Comparison of ENCODE assay signal across 1 cellular context in genomic region chr22:21567456-21568206, GRCh38.
TF ChIP-seq lines count a peak whose summit lies in the region.

TSS of gene UBE2L3 (plus strand) at chr22:21567714. CDS start at chr22:21567745, 31 bp downstream.

TF ChIP-seq in K562, 482 proteins besides CTCF, POLR2A, EP300 and RAD21 (continued from another document and continues in another):
- TF ChIP-seq ELK3 (CRISPR knock-in tag; IDR thresholded peaks at IDR 0.05) (peak; percentile 1; the same call in 1 of the 2 replicates), PCBP1 (IDR thresholded peaks at IDR 0.05; ENCODE audit: low read depth, low read length, poor library complexity, severe bottlenecking) (no peak), MED1 (CRISPR knock-in tag; IDR thresholded peaks at IDR 0.05; ENCODE audit: borderline replicate concordance) (no peak), ZNF134 (CRISPR knock-in tag; conservative IDR thresholded peaks at IDR 0.05) (no peak; the same call in none of the 2 replicates), SNAPC5 (CRISPR knock-in tag; IDR thresholded peaks at IDR 0.05) (no peak), SRSF1 (IDR thresholded peaks at IDR 0.05; ENCODE audit: low read depth, low read length) (0 out of 2 replicates have a peak, but pooled peaks have one; percentile 95), DACH1 (IDR thresholded peaks at IDR 0.05; ENCODE audit: partially characterized antibody) (no peak), ZFP36 (IDR thresholded peaks at IDR 0.05; ENCODE audit: low read depth, low read length, partially characterized antibody) (no peak), ZNF431 (CRISPR knock-in tag; IDR thresholded peaks at IDR 0.05) (no peak), THRAP3 (IDR thresholded peaks at IDR 0.05; ENCODE audit: borderline replicate concordance) (no peak), ZNF263 (CRISPR knock-in tag; IDR thresholded peaks at IDR 0.05; ENCODE audit: borderline replicate concordance) (no peak), HMG20B (CRISPR knock-in tag; IDR thresholded peaks at IDR 0.05) (no peak), IRF1 (CRISPR knock-in tag; IDR thresholded peaks at IDR 0.05; ENCODE audit: borderline replicate concordance) (no peak), ILF3 (IDR thresholded peaks at IDR 0.05; ENCODE audit: borderline replicate concordance) (no peak), HOMEZ (CRISPR knock-in tag; IDR thresholded peaks at IDR 0.05) (peak; percentile 88), EGR1 (conservative IDR thresholded peaks at IDR 0.05) (no peak), KLF10 (CRISPR knock-in tag; IDR thresholded peaks at IDR 0.05) (no peak), ZNF668 (CRISPR knock-in tag; IDR thresholded peaks at IDR 0.05) (no peak), RCOR1 (IDR thresholded peaks at IDR 0.05; ENCODE audit: borderline replicate concordance in 1 of 2, low read depth in 2 of 2, low read length in 2 of 2) (peak; percentile 57 to 99), BRF2 (IDR thresholded peaks at IDR 0.05; ENCODE audit: borderline replicate concordance, insufficient read depth, insufficient read length) (no peak), ZNF143 (CRISPR knock-in tag; IDR thresholded peaks at IDR 0.05) (no peak), CHCHD3 (CRISPR knock-in tag; IDR thresholded peaks at IDR 0.05) (no peak), ZNF707 (CRISPR knock-in tag; conservative IDR thresholded peaks at IDR 0.05) (peak; percentile 67; the same call in 1 of the 2 replicates), ZNF224 (CRISPR knock-in tag; IDR thresholded peaks at IDR 0.05) (no peak; the same call in none of the 2 replicates), HNRNPH1 (optimal IDR thresholded peaks at IDR 0.05; ENCODE audit: low read depth, low read length) (no peak), ZBTB40 (IDR thresholded peaks at IDR 0.05) (no peak), ZBTB40 (CRISPR knock-in tag; IDR thresholded peaks at IDR 0.05) (no peak), RBM39 (optimal IDR thresholded peaks at IDR 0.05; ENCODE audit: low read depth, low read length) (no peak), RBM15 (IDR thresholded peaks at IDR 0.05; ENCODE audit: insufficient read depth, low read length) (peak; percentile 62; the same call in 1 of the 2 replicates), FOXP1 (CRISPR knock-in tag; IDR thresholded peaks at IDR 0.05) (no peak), DIDO1 (tag; IDR thresholded peaks at IDR 0.05; ENCODE audit: low read depth) (no peak), FUS (optimal IDR thresholded peaks at IDR 0.05; ENCODE audit: low read depth, low read length) (no peak), PRMT5 (CRISPR knock-in tag; IDR thresholded peaks at IDR 0.05) (no peak), FIP1L1 (IDR thresholded peaks at IDR 0.05; ENCODE audit: low read depth, low read length, poor library complexity, severe bottlenecking) (no peak), CSDE1 (IDR thresholded peaks at IDR 0.05) (no peak), RAD51 (IDR thresholded peaks at IDR 0.05; ENCODE audit: borderline replicate concordance, low read depth) (no peak), NONO (IDR thresholded peaks at IDR 0.05; ENCODE audit: low read depth in 2 of 2, low read length in 1 of 2) (peak in 1 of 2 experiments; percentile 96; a peak in 2 of 4 replicates), MCM3 (IDR thresholded peaks at IDR 0.05) (no peak), CBX8 (IDR thresholded peaks at IDR 0.05; ENCODE audit: borderline replicate concordance, extremely low read depth, low read depth, low read length, poor library complexity, severe bottlenecking) (no peak), BRD9 (IDR thresholded peaks at IDR 0.05; ENCODE audit: low read depth, partially characterized antibody) (no peak), ZNF354B (CRISPR knock-in tag; IDR thresholded peaks at IDR 0.05) (peak; percentile 32; the same call in 1 of the 2 replicates), WHSC1 (IDR thresholded peaks at IDR 0.05; ENCODE audit: low read length) (peak; percentile 51), ZBTB2 (IDR thresholded peaks at IDR 0.05) (no peak), ZNF586 (CRISPR knock-in tag; conservative IDR thresholded peaks at IDR 0.05) (peak; percentile 87), ZC3H8 (IDR thresholded peaks at IDR 0.05) (no peak), ZNF280A (IDR thresholded peaks at IDR 0.05; ENCODE audit: low read depth, partially characterized antibody) (no peak), MEIS2 (IDR thresholded peaks at IDR 0.05; ENCODE audit: partially characterized antibody) (no peak), SUPT5H (IDR thresholded peaks at IDR 0.05) (no peak), ILK (tag; IDR thresholded peaks at IDR 0.05; ENCODE audit: borderline replicate concordance, low read depth) (no peak), SMAD2 (IDR thresholded peaks at IDR 0.05; ENCODE audit: low read depth, low read length) (no peak), NKRF (IDR thresholded peaks at IDR 0.05; ENCODE audit: borderline replicate concordance) (no peak), ATF7 (IDR thresholded peaks at IDR 0.05) (no peak)
